18 cellular contexts compared by ENCODE assay signal in the genomic region with DNA sequence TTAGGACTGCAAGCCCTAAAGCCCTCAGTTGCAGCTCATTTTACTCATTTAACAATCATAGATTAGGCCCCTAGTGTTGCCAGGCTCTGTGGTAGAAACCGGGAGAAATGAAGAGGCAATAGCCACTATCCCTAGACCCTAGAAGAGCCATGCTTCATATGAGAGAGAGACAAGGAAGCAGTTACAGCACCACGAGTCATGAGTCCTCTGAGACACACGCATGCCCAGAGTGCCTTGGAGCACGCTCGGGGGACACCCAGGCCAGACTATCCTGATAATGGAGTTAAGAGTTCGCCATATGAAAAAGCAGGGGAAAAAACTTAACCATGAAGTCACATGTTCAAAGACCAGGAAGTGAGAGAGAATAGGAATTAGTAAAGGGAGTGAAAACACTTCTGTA.
DNase-seq lines count a peak whose midpoint lies in the region; ATAC-seq, FAIRE-seq and TF ChIP-seq lines count a peak whose summit lies in the region.
"Had no signal": no experiment of that assay in that cellular context is flagged by ENCODE, and none has a peak within 500 bp of the region (broad histone marks: within the 10 kb centered on the region; RNA-seq: fewer than 3 reads in every experiment).

No MANE protein-coding gene starts in this region.

- ATAC-seq in GM23338: no peak
- ATAC-seq in K562: no peak; the same call in 2 of the 3 replicates
- ATAC-seq in HG03432 (IDR thresholded peaks at IDR 0.05; ENCODE audit: unreplicated experiment): no peak
- ATAC-seq in GM18909 (IDR thresholded peaks at IDR 0.05; ENCODE audit: poor library complexity, unreplicated experiment): no peak
- ATAC-seq: GM12878 had no signal

- no peak for TF ChIP-seq RAD21 in K562 (CRISPR knock-in tag; conservative IDR thresholded peaks at IDR 0.05 in 1 of 2, IDR thresholded peaks at IDR 0.05 in 1 of 2)

- peaks cover 10% of the 10 kb centered on the region for H3K9me2 ChIP-seq in GM23338 (ENCODE audit: insufficient read depth)

- no peak overlapping the region for H3K4me2 ChIP-seq in GM23338
- no peak overlapping the region for H3K4me2 ChIP-seq in K562 (ENCODE audit: insufficient read depth, low read length)

- no TSS peak for BruUV-seq in K562 (replicated peaks; lab: Mats Ljungman, UMichigan)

- no peak overlapping the region for H3K27ac ChIP-seq in GM23338 (ENCODE audit: low read depth)
- no peak overlapping the region for H3K27ac ChIP-seq in K562 (ENCODE audit: extremely low read depth, low read depth, low read length)
- H3K27ac ChIP-seq: HL-60 had no signal

- 8% methylated on average over 6 of the region's 6 CpGs for WGBS in K562 (ENCODE audit: insufficient coverage, low coverage, missing lambda C conversion rate)
- WGBS in lower leg skin, 2 donors: 83 to 90% methylated on average over 6 of the region's 6 CpGs

- peaks cover 4% of the 10 kb centered on the region for H3K27me3 Mint-ChIP-seq in GM23338 (ENCODE audit: insufficient read depth, low read depth, poor library complexity)
- H3K27me3 Mint-ChIP-seq in nephron (ENCODE audit: low read depth): no peaks in the 10 kb centered on the region

- H3K9me3 Mint-ChIP-seq in GM23338: no peaks in the 10 kb centered on the region
- no peaks in the 10 kb centered on the region for H3K9me3 Mint-ChIP-seq in nephron
- H3K9me3 Mint-ChIP-seq: H9 had no signal

- H3K9ac ChIP-seq in K562 (ENCODE audit: insufficient read depth in 1 of 2, low read depth in 2 of 2, low read length in 2 of 2): no peak overlapping the region

- H3K4me1 Mint-ChIP-seq in GM23338: peaks cover 11% of the 10 kb centered on the region; the same call in 2 of the 3 replicates
- H3K4me1 Mint-ChIP-seq in nephron: peaks cover 60% of the 10 kb centered on the region
- H3K4me1 Mint-ChIP-seq: B cell; CD4-positive, alpha-beta memory T cell had no signal

- CTCF ChIA-PET in K562 (lab: Yijun Ruan, JAX; ENCODE audit: low intra/inter-chr PET ratio): no interaction called here

- no peak for TF ChIP-seq EP300 in K562 (IDR thresholded peaks at IDR 0.05; ENCODE audit: low read length)

- H2AFZ ChIP-seq in GM23338 (peak overlapping the region; percentile 38; the same call in 1 of the 2 replicates), K562 (ENCODE audit: low read depth, low read length) (no peak overlapping the region)

- POLR2A ChIA-PET in K562 (lab: Yijun Ruan, JAX): interaction anchor here (1.0 kb wide), 1 partner anchor 11 kb away, joined by 3 read pairs; no protein-coding TSS in a partner anchor

- in situ Hi-C loops in K562 (cut with MboI): no loop called here

- TF ChIP-seq POLR2A in K562 (conservative IDR thresholded peaks at IDR 0.05) (no peak), lower leg skin (IDR thresholded peaks at IDR 0.05) (no peak)

- DNase-seq in GM23338 (ENCODE audit: low spot score) (no peak), MG63 (peak; percentile 20), K562 (ENCODE audit: extremely low read depth in 1 of 4, low spot score in 3 of 4) (peak in 1 of 4 experiments; percentile 8), NAMALWA (ENCODE audit: low spot score) (no peak), lower leg skin (ENCODE audit: low spot score in 2 of 2) (no peak)
- DNase-seq: C1 segment of cervical spinal cord; CD4-positive, alpha-beta memory T cell; DMS79; GOT3; H9 had no signal

- intact Hi-C loops in K562 (cut with micrococcal nuclease): no loop called here
- intact Hi-C loops in lower leg skin (cut with DNase I; ENCODE audit: low total_unique reads): no loop called here

- H3K27ac Mint-ChIP-seq in GM23338: no peak overlapping the region
- H3K27ac Mint-ChIP-seq in nephron: peak overlapping the region; percentile 22 to 66 (median 24)
- H3K27ac Mint-ChIP-seq: B cell; CD4-positive, alpha-beta memory T cell; H9 had no signal

- H4K20me1 ChIP-seq in GM23338 (replicated peaks; ENCODE audit: insufficient read depth) (no peaks in the 10 kb centered on the region), K562 (replicated peaks; ENCODE audit: control insufficient read depth, insufficient read depth, low read length) (no peaks in the 10 kb centered on the region)

- H3K27me3 ChIP-seq in GM23338 (ENCODE audit: insufficient read depth): no peaks in the 10 kb centered on the region
- H3K27me3 ChIP-seq in MG63: no peaks in the 10 kb centered on the region
- no peaks in the 10 kb centered on the region for H3K27me3 ChIP-seq in K562 (ENCODE audit: control insufficient read depth in 2 of 2, insufficient read depth in 2 of 2, low read length in 2 of 2)

- TF ChIP-seq CTCF in GM23338 (conservative IDR thresholded peaks at IDR 0.05; ENCODE audit: low read depth in 2 of 2) (no peak), K562 (IDR thresholded peaks at IDR 0.05 in 2 of 3, conservative IDR thresholded peaks at IDR 0.05 in 1 of 3; ENCODE audit: insufficient read depth in 2 of 3, low read depth in 1 of 3, low read length in 3 of 3) (no peak), nephron (IDR thresholded peaks at IDR 0.05; ENCODE audit: unreplicated experiment in 3 of 3) (no peak), lower leg skin (IDR thresholded peaks at IDR 0.05) (no peak)

- H3F3A ChIP-seq in GM23338 (replicated peaks; ENCODE audit: low read depth): no peaks in the 10 kb centered on the region

- no peak overlapping the region for H3K4me3 ChIP-seq in GM23338
- H3K4me3 ChIP-seq in MG63: no peak overlapping the region
- H3K4me3 ChIP-seq in K562: no peak overlapping the region
- H3K4me3 ChIP-seq in lower leg skin (ENCODE audit: low read depth, poor library complexity, severe bottlenecking): no peak overlapping the region
- H3K4me3 ChIP-seq: GM12878 had no signal

- H3K79me2 ChIP-seq in GM23338 (replicated peaks; ENCODE audit: insufficient read depth) (no peaks in the 10 kb centered on the region), K562 (ENCODE audit: control insufficient read depth, insufficient read depth, low read length) (no peaks in the 10 kb centered on the region)

- H3K9me1 ChIP-seq in K562 (ENCODE audit: control insufficient read depth, insufficient read depth, low read length): no peaks in the 10 kb centered on the region

- peaks cover 17% of the 10 kb centered on the region for H3K4me1 ChIP-seq in GM23338 (ENCODE audit: insufficient read depth)
- H3K4me1 ChIP-seq in K562 (replicated peaks in 1 of 2; ENCODE audit: control insufficient read depth in 2 of 2, insufficient read depth in 2 of 2, low read length in 2 of 2): no peaks in the 10 kb centered on the region

- no peaks in the 10 kb centered on the region for H3K36me3 Mint-ChIP-seq in GM23338 (ENCODE audit: low read depth)
- H3K36me3 Mint-ChIP-seq in nephron (ENCODE audit: low read depth): no peaks in the 10 kb centered on the region
- H3K36me3 Mint-ChIP-seq: CD4-positive, alpha-beta memory T cell had no signal

- H3K4me3 Mint-ChIP-seq in GM23338: no peak overlapping the region
- no peak overlapping the region for H3K4me3 Mint-ChIP-seq in nephron
- H3K4me3 Mint-ChIP-seq: B cell; CD4-positive, alpha-beta memory T cell; H9 had no signal

- no peaks in the 10 kb centered on the region for H3K36me3 ChIP-seq in GM23338 (ENCODE audit: insufficient read depth)
- H3K36me3 ChIP-seq in MG63: no peaks in the 10 kb centered on the region
- H3K36me3 ChIP-seq in K562 (ENCODE audit: control insufficient read depth, insufficient read depth, low read length): no peaks in the 10 kb centered on the region

- no peak for FAIRE-seq in K562 (lab: Jason Lieb, UNC)
- FAIRE-seq: A204.1, GM12878, GM18507 had no signal

- H3K9me3 ChIP-seq in MG63: no peaks in the 10 kb centered on the region
- H3K9me3 ChIP-seq in K562 (replicated peaks; ENCODE audit: control insufficient read depth, insufficient read depth, low read depth, low read length): no peaks in the 10 kb centered on the region

TF ChIP-seq in GM23338, 12 proteins besides CTCF, POLR2A, EP300 and RAD21 (continues in another document):
- TF ChIP-seq EZH2 (IDR thresholded peaks at IDR 0.05; ENCODE audit: low read depth, unreplicated experiment): no peak

TF ChIP-seq in K562, 482 proteins besides CTCF, POLR2A, EP300 and RAD21:
- TF ChIP-seq PCBP1 (IDR thresholded peaks at IDR 0.05; ENCODE audit: low read depth, low read length, poor library complexity, severe bottlenecking): no peak
- no peak for TF ChIP-seq ATF7 (IDR thresholded peaks at IDR 0.05)
- peak; percentile 56 to 69 for TF ChIP-seq NRF1 (conservative IDR thresholded peaks at IDR 0.05 in 1 of 2, IDR thresholded peaks at IDR 0.05 in 1 of 2)
TF ChIP-seq in K562: peak in this region for 1.
